23 cellular contexts compared by ENCODE assay signal in genomic region chr1:94961582-94961981, GRCh38. TPM values are rescaled to one million over a fixed set of nuclear protein-coding genes. Genes with fewer than 3 reads are reported as not detected.
DNase-seq lines count a peak whose midpoint lies in the region; ATAC-seq and TF ChIP-seq lines count a peak whose summit lies in the region.
"Had no signal": no experiment of that assay in that cellular context is flagged by ENCODE, and none has a peak within 500 bp of the region (broad histone marks: within the 10 kb centered on the region; RNA-seq: fewer than 3 reads in every experiment).

No MANE protein-coding gene starts in this region.

- H3K36me3 ChIP-seq in esophagus squamous epithelium, result no peaks in the 10 kb centered on the region
- H3K36me3 ChIP-seq: neural progenitor cell, prostate gland, tibial nerve had no signal

- intact Hi-C loops in esophagus squamous epithelium (cut with DNase I), result no loop called here

- no peak for TF ChIP-seq POLR2A in esophagus squamous epithelium (IDR thresholded peaks at IDR 0.05)

- H3K4me1 Mint-ChIP-seq in activated naive CD8-positive, alpha-beta T cell (ENCODE audit: low read depth), result peaks cover 22% of the 10 kb centered on the region
- peaks cover 17% of the 10 kb centered on the region for H3K4me1 Mint-ChIP-seq in activated naive CD8-positive, alpha-beta T cell treated with anti-CD3 and anti-CD28 coated beads, Interleukin-2, amount 50 U/mL, for 24 hours
- H3K4me1 Mint-ChIP-seq in glutamatergic neuron (ENCODE audit: low read depth, unreplicated experiment), result peaks cover 25% of the 10 kb centered on the region
- H3K4me1 Mint-ChIP-seq in natural killer cell treated with Interleukin-12 subunit alpha and Interleukin-12 subunit beta and Interleukin-15 and Interleukin-18, amount 100 ng/mL, for 72 hours (ENCODE audit: low read depth in 2 of 2), result peaks cover 3 to 8% of the 10 kb centered on the region in 2 donors

- no peaks in the 10 kb centered on the region for H3K9me3 Mint-ChIP-seq in activated naive CD8-positive, alpha-beta T cell (ENCODE audit: low read depth)
- H3K9me3 Mint-ChIP-seq in activated naive CD8-positive, alpha-beta T cell treated with anti-CD3 and anti-CD28 coated beads, Interleukin-2, amount 50 U/mL, for 24 hours, result no peaks in the 10 kb centered on the region
- H3K9me3 Mint-ChIP-seq in glutamatergic neuron (ENCODE audit: unreplicated experiment), result peaks cover 10% of the 10 kb centered on the region
- H3K9me3 Mint-ChIP-seq in natural killer cell treated with Interleukin-12 subunit alpha and Interleukin-12 subunit beta and Interleukin-15 and Interleukin-18, amount 100 ng/mL, for 72 hours, result no peaks in the 10 kb centered on the region
- H3K9me3 Mint-ChIP-seq: activated B cell treated with CpG ODN at 0.5 μM for 24 hours; activated CD4-positive, alpha-beta memory T cell treated with anti-CD3 and anti-CD28 coated beads, Interleukin-2, amount 10 ng/mL, durations not matched to agents 7 days and 5 days; dendritic cell treated with granulocyte-macrophage colony-stimulating factor and Interleukin-4, amounts not matched to agents 40 ng/mL and 50 ng/mL, for 4 days; IgD-negative memory B cell; neural progenitor cell had no signal

- H3K27ac ChIP-seq in esophagus squamous epithelium, result no peak overlapping the region
- H3K27ac ChIP-seq: neural progenitor cell had no signal

- peaks cover 0 to 27% (median 10%) of the 10 kb centered on the region in 3 donors for H3K4me1 ChIP-seq in esophagus squamous epithelium
- H3K4me1 ChIP-seq: neural progenitor cell, prostate gland had no signal

- no peak for ATAC-seq in activated naive CD8-positive, alpha-beta T cell treated with anti-CD3 and anti-CD28 coated beads, Interleukin-2, amount 50 U/mL, for 24 hours
- no peak for ATAC-seq in natural killer cell treated with Interleukin-12 subunit alpha and Interleukin-12 subunit beta and Interleukin-15 and Interleukin-18, amount 100 ng/mL, for 72 hours
- ATAC-seq in GM21526 (IDR thresholded peaks at IDR 0.05; ENCODE audit: low FRiP score, unreplicated experiment), result no peak

- no peaks in the 10 kb centered on the region for H3K27me3 Mint-ChIP-seq in activated naive CD8-positive, alpha-beta T cell
- no peaks in the 10 kb centered on the region for H3K27me3 Mint-ChIP-seq in activated naive CD8-positive, alpha-beta T cell treated with anti-CD3 and anti-CD28 coated beads, Interleukin-2, amount 50 U/mL, for 24 hours
- H3K27me3 Mint-ChIP-seq in glutamatergic neuron (ENCODE audit: unreplicated experiment), result peaks cover 1% of the 10 kb centered on the region
- H3K27me3 Mint-ChIP-seq in natural killer cell treated with Interleukin-12 subunit alpha and Interleukin-12 subunit beta and Interleukin-15 and Interleukin-18, amount 100 ng/mL, for 72 hours, result no peaks in the 10 kb centered on the region
- H3K27me3 Mint-ChIP-seq: activated B cell treated with CpG ODN at 0.5 μM for 24 hours; activated CD4-positive, alpha-beta memory T cell treated with anti-CD3 and anti-CD28 coated beads, Interleukin-2, amount 10 ng/mL, durations not matched to agents 7 days and 5 days; dendritic cell treated with granulocyte-macrophage colony-stimulating factor and Interleukin-4, amounts not matched to agents 40 ng/mL and 50 ng/mL, for 4 days; IgD-negative memory B cell had no signal

- peak overlapping the region; percentile 88 for H3K27ac Mint-ChIP-seq in activated naive CD8-positive, alpha-beta T cell
- no peak overlapping the region for H3K27ac Mint-ChIP-seq in activated naive CD8-positive, alpha-beta T cell treated with anti-CD3 and anti-CD28 coated beads, Interleukin-2, amount 50 U/mL, for 24 hours
- H3K27ac Mint-ChIP-seq in glutamatergic neuron (ENCODE audit: unreplicated experiment), result peak overlapping the region; percentile 88
- H3K27ac Mint-ChIP-seq in natural killer cell treated with Interleukin-12 subunit alpha and Interleukin-12 subunit beta and Interleukin-15 and Interleukin-18, amount 100 ng/mL, for 72 hours, result peak overlapping the region in 1 of 2 donors; percentile 98
- H3K27ac Mint-ChIP-seq: activated CD4-positive, alpha-beta memory T cell treated with anti-CD3 and anti-CD28 coated beads, Interleukin-2, amount 10 ng/mL, durations not matched to agents 7 days and 5 days; neural progenitor cell had no signal

- H3K27me3 ChIP-seq in esophagus squamous epithelium, result no peaks in the 10 kb centered on the region
- H3K27me3 ChIP-seq: neural progenitor cell, tibial nerve had no signal

- H3K36me3 Mint-ChIP-seq in activated naive CD8-positive, alpha-beta T cell, result no peaks in the 10 kb centered on the region
- no peaks in the 10 kb centered on the region for H3K36me3 Mint-ChIP-seq in activated naive CD8-positive, alpha-beta T cell treated with anti-CD3 and anti-CD28 coated beads, Interleukin-2, amount 50 U/mL, for 24 hours (ENCODE audit: low read depth)
- H3K36me3 Mint-ChIP-seq in glutamatergic neuron (ENCODE audit: unreplicated experiment), result no peaks in the 10 kb centered on the region
- no peaks in the 10 kb centered on the region for H3K36me3 Mint-ChIP-seq in natural killer cell treated with Interleukin-12 subunit alpha and Interleukin-12 subunit beta and Interleukin-15 and Interleukin-18, amount 100 ng/mL, for 72 hours

- no peaks in the 10 kb centered on the region for H3K9me3 ChIP-seq in esophagus squamous epithelium
- H3K9me3 ChIP-seq: prostate gland, SK-N-SH, tibial nerve had no signal

- no peak for TF ChIP-seq CTCF in glutamatergic neuron (IDR thresholded peaks at IDR 0.05; ENCODE audit: partially characterized antibody, unreplicated experiment)
- no peak for TF ChIP-seq CTCF in esophagus squamous epithelium (IDR thresholded peaks at IDR 0.05)

- H3K4me3 Mint-ChIP-seq in activated naive CD8-positive, alpha-beta T cell, result no peak overlapping the region
- no peak overlapping the region for H3K4me3 Mint-ChIP-seq in activated naive CD8-positive, alpha-beta T cell treated with anti-CD3 and anti-CD28 coated beads, Interleukin-2, amount 50 U/mL, for 24 hours
- H3K4me3 Mint-ChIP-seq in glutamatergic neuron (ENCODE audit: unreplicated experiment), result no peak overlapping the region
- H3K4me3 Mint-ChIP-seq in natural killer cell treated with Interleukin-12 subunit alpha and Interleukin-12 subunit beta and Interleukin-15 and Interleukin-18, amount 100 ng/mL, for 72 hours, result peak overlapping the region; percentile 91
- H3K4me3 Mint-ChIP-seq: activated CD4-positive, alpha-beta memory T cell treated with anti-CD3 and anti-CD28 coated beads, Interleukin-2, amount 10 ng/mL, durations not matched to agents 7 days and 5 days; dendritic cell treated with granulocyte-macrophage colony-stimulating factor and Interleukin-4, amounts not matched to agents 40 ng/mL and 50 ng/mL, for 4 days; neural progenitor cell had no signal

- H3K4me3 ChIP-seq in esophagus squamous epithelium, result no peak overlapping the region
- H3K4me3 ChIP-seq: neural progenitor cell, prostate gland had no signal

- 81 to 84% methylated on average over 7 of the region's 7 CpGs for WGBS in esophagus squamous epithelium, 2 donors

- DNase-seq in activated naive CD8-positive, alpha-beta T cell treated with anti-CD3 and anti-CD28 coated beads, Interleukin-2, amount 50 U/mL, for 24 hours, result no peak
- DNase-seq in glutamatergic neuron, result no peak
- DNase-seq in natural killer cell treated with Interleukin-12 subunit alpha and Interleukin-12 subunit beta and Interleukin-15 and Interleukin-18, amount 100 ng/mL, for 72 hours (ENCODE audit: low spot score), result no peak
- DNase-seq in esophagus squamous epithelium (lab: John Stamatoyannopoulos, UW), result no peak
- DNase-seq in SIG-M5 (lab: John Stamatoyannopoulos, UW), result no peak
- no peak for DNase-seq in pons (ENCODE audit: low spot score)
- DNase-seq: activated B cell treated with CpG ODN at 0.5 μM for 24 hours; activated CD4-positive, alpha-beta memory T cell treated with anti-CD3 and anti-CD28 coated beads, Interleukin-2, amount 10 ng/mL, durations not matched to agents 7 days and 5 days; anterior cingulate cortex; NCI-H1417; NCI-H2081 treated with DMSO at 0.1 percent for 48 hours; NCI-H510A; RPMI8226; SK-N-SH; stimulated activated CD4-positive, alpha-beta T cell treated with anti-CD3 and anti-CD28 coated beads, Interleukin-2, amount 100 ng/mL, for 24 hours; stimulated activated naive CD4-positive, alpha-beta T cell had no signal

RNA-seq across cellular contexts. Expression of gene CNN3, which starts 34.7 kb away (rescaled TPM):
- total RNA-seq in glutamatergic neuron (ENCODE audit: unreplicated experiment) (383 TPM), esophagus squamous epithelium (100 to 1,000 TPM; 106 to 205 (median 149) TPM)
- under 1 TPM in 1 of 2 donors, not detected in 1; 0.50 TPM for total RNA-seq in natural killer cell treated with Interleukin-12 subunit alpha and Interleukin-12 subunit beta and Interleukin-15 and Interleukin-18, amount 100 ng/mL, for 72 hours

Comparison
In these comparisons a context has a peak if more than half of its experiments do, and no peak if none do; other contexts are left out.
1. RNA of gene CNN3, which starts 34.7 kb away (total RNA-seq): 383 TPM in glutamatergic neuron (single experiment) and 106 to 205 TPM in esophagus squamous epithelium; 0.50 TPM in natural killer cell treated with Interleukin-12 subunit alpha and Interleukin-12 subunit beta and Interleukin-15 and Interleukin-18, amount 100 ng/mL, for 72 hours; every median in the first group is over 10 times any median in the second.